Comparison of ENCODE assay signal across 12 cellular contexts in the genomic region with DNA sequence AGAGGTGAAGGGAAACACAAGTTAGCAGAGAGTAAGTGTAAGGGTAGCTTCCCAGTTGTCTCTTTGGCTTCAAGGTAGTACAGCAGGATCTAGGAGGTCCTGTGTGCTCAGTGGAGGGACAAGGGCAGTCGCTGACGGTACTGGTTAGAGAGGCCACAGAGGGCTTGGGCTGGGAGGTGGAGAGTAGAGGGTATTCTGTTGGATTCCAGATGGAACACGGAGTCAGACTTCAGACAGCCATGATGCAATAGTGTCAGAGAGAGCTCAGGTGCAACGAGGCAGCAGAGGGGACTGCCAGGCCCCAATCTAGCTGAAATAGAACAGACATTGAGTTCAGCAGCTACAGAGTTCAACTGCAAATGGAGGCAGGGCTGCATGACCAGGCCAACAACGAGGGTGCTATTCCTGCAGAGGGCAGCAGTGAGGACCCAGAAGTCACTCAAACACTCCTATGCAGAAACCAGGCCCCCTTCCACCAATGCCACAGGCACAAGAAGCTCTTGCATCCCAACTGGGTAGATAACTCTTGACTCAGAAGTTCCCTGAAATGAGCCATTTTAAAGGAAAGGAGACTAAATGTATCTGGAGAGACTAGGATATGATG.
DNase-seq lines count a peak whose midpoint lies in the region; ATAC-seq and TF ChIP-seq lines count a peak whose summit lies in the region.
"Had no signal": no experiment of that assay in that cellular context is flagged by ENCODE, and none has a peak within 500 bp of the region (broad histone marks: within the 10 kb centered on the region; RNA-seq: fewer than 3 reads in every experiment).

No MANE protein-coding gene starts in this region.

- intact Hi-C loops in sciatic nerve (cut with DNase I): no loop called here

- H3K4me1 Mint-ChIP-seq in activated CD4-positive, alpha-beta T cell treated with anti-CD3 and anti-CD28 coated beads, Interleukin-2, amount 10 ng/mL, durations not matched to agents 7 days and 5 days: no peaks in the 10 kb centered on the region
- no peaks in the 10 kb centered on the region for H3K4me1 Mint-ChIP-seq in effector memory CD8-positive, alpha-beta T cell (ENCODE audit: low read depth in 2 of 2)
- H3K4me1 Mint-ChIP-seq: CD4-positive, CD25-positive, alpha-beta regulatory T cell had no signal

- no peak overlapping the region for H3K27ac ChIP-seq in VCaP
- H3K27ac ChIP-seq: parathyroid adenoma had no signal

- POLR2A ChIA-PET in activated CD4-positive, alpha-beta T cell treated with anti-CD3 and anti-CD28 coated beads, Interleukin-2, amount 10 ng/mL, durations not matched to agents 7 days and 5 days (lab: Charles Lee): no interaction called here

- TF ChIP-seq CTCF in VCaP (conservative IDR thresholded peaks at IDR 0.05): 0 out of 2 replicates have a peak, but pooled peaks have one; percentile 16

- no peak overlapping the region for H3K27ac Mint-ChIP-seq in activated CD4-positive, alpha-beta T cell treated with anti-CD3 and anti-CD28 coated beads, Interleukin-2, amount 10 ng/mL, durations not matched to agents 7 days and 5 days
- no peak overlapping the region for H3K27ac Mint-ChIP-seq in effector memory CD8-positive, alpha-beta T cell
- H3K27ac Mint-ChIP-seq: CD4-positive, CD25-positive, alpha-beta regulatory T cell had no signal

- ATAC-seq in HG02981 (IDR thresholded peaks at IDR 0.05; ENCODE audit: unreplicated experiment): peak; percentile 61
- ATAC-seq in sciatic nerve: peak; percentile 32
- ATAC-seq in HG03439 (IDR thresholded peaks at IDR 0.05; ENCODE audit: unreplicated experiment): no peak
- no peak for ATAC-seq in effector memory CD8-positive, alpha-beta T cell (replicated peaks)

- no peaks in the 10 kb centered on the region for H3K36me3 Mint-ChIP-seq in activated CD4-positive, alpha-beta T cell treated with anti-CD3 and anti-CD28 coated beads, Interleukin-2, amount 10 ng/mL, durations not matched to agents 7 days and 5 days (ENCODE audit: low read depth)
- H3K36me3 Mint-ChIP-seq in effector memory CD8-positive, alpha-beta T cell (ENCODE audit: insufficient read depth): no peaks in the 10 kb centered on the region
- H3K36me3 Mint-ChIP-seq: CD4-positive, CD25-positive, alpha-beta regulatory T cell had no signal

- H3K9me3 Mint-ChIP-seq in activated CD4-positive, alpha-beta T cell treated with anti-CD3 and anti-CD28 coated beads, Interleukin-2, amount 10 ng/mL, durations not matched to agents 7 days and 5 days: no peaks in the 10 kb centered on the region
- peaks cover 14 to 27% of the 10 kb centered on the region in 2 donors for H3K9me3 Mint-ChIP-seq in effector memory CD8-positive, alpha-beta T cell

- peak; percentile 6 for DNase-seq in activated CD4-positive, alpha-beta T cell treated with anti-CD3 and anti-CD28 coated beads for 48 hours
- no peak for DNase-seq in activated CD4-positive, alpha-beta T cell treated with anti-CD3 and anti-CD28 coated beads, Interleukin-2, amount 10 ng/mL, durations not matched to agents 7 days and 5 days
- DNase-seq in sciatic nerve (ENCODE audit: low spot score) (no peak), occipital lobe (lab: John Stamatoyannopoulos, UW) (no peak)
- no peak for DNase-seq in effector memory CD8-positive, alpha-beta T cell
- DNase-seq: activated CD4-positive, alpha-beta T cell treated with anti-CD3 and anti-CD28 coated beads for 1 hour; CD4-positive, CD25-positive, alpha-beta regulatory T cell; effector CD4-positive, alpha-beta T cell had no signal

- CTCF ChIA-PET in activated CD4-positive, alpha-beta T cell treated with anti-CD3 and anti-CD28 coated beads, Interleukin-2, amount 10 ng/mL, durations not matched to agents 7 days and 5 days (lab: Charles Lee): no interaction called here

- H3K4me3 Mint-ChIP-seq in activated CD4-positive, alpha-beta T cell treated with anti-CD3 and anti-CD28 coated beads, Interleukin-2, amount 10 ng/mL, durations not matched to agents 7 days and 5 days: no peak overlapping the region
- no peak overlapping the region for H3K4me3 Mint-ChIP-seq in effector memory CD8-positive, alpha-beta T cell
- H3K4me3 Mint-ChIP-seq: CD4-positive, CD25-positive, alpha-beta regulatory T cell had no signal

- no peaks in the 10 kb centered on the region for H3K27me3 Mint-ChIP-seq in activated CD4-positive, alpha-beta T cell treated with anti-CD3 and anti-CD28 coated beads, Interleukin-2, amount 10 ng/mL, durations not matched to agents 7 days and 5 days
- no peaks in the 10 kb centered on the region for H3K27me3 Mint-ChIP-seq in effector memory CD8-positive, alpha-beta T cell
- H3K27me3 Mint-ChIP-seq: CD4-positive, CD25-positive, alpha-beta regulatory T cell had no signal

Comparison
In these comparisons a context has a peak if more than half of its experiments do, and no peak if none do; other contexts are left out.
1. ATAC-seq: peak in HG02981 (single experiment) and sciatic nerve (single experiment); none in HG03439 (single experiment) and effector memory CD8-positive, alpha-beta T cell (single experiment).